ENCODE assay signal across 20 cellular contexts in the genomic region with DNA sequence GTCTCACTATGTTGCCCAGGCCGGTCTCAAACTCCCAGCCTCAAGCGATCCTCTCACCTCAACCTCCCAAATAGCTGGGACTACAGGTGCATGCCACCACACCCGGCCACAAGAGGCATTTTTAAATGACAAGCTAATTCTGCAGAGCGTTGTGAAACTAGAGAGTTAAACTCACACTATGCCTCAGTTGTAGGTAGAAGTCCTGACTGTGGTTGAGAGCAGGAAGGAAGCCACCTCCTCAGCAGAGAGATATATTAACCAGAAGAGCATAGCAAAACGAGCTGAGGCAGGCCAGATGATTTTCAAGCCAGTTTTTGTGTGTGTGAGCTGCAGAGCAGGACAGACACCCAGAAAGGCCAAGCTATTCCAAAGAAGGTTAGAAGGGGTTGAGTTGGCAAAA.
DNase-seq lines count a peak whose midpoint lies in the region; ATAC-seq and TF ChIP-seq lines count a peak whose summit lies in the region.
"Had no signal": no experiment of that assay in that cellular context is flagged by ENCODE, and none has a peak within 500 bp of the region (broad histone marks: within the 10 kb centered on the region; RNA-seq: fewer than 3 reads in every experiment).

No MANE protein-coding gene starts in this region.

- no peak for DNase-seq in activated CD8-positive, alpha-beta memory T cell treated with anti-CD3 and anti-CD28 coated beads, Interleukin-2, amount 10 ng/mL, durations not matched to agents 7 days and 5 days
- no peak for DNase-seq in activated CD8-positive, alpha-beta memory T cell treated with anti-CD3 and anti-CD28 coated beads, Interleukin-2, amount 50 U/mL, for 48 hours
- no peak for DNase-seq in natural killer cell treated with Interleukin-12 subunit alpha and Interleukin-12 subunit beta and Interleukin-15 and Interleukin-18, amount 100 ng/mL, for 72 hours (ENCODE audit: low spot score)
- no peak for DNase-seq in NCI-H2029 (lab: John Stamatoyannopoulos, UW)
- no peak for DNase-seq in BE2C
- DNase-seq in HCEC 1CT = no peak
- DNase-seq: 8988T; activated T-cell treated with anti-CD3 and anti-CD28 coated beads, Interleukin-2, amount 50 U/mL, for 24 hours; adrenal gland; EL; GOT3; head of caudate nucleus; kidney; NCI-H1048; right cardiac atrium; Right ventricle myocardium superior; upper lobe of left lung had no signal

- H3K36me3 ChIP-seq in BE2C = no peaks in the 10 kb centered on the region
- H3K36me3 ChIP-seq: adrenal gland, neutrophil, upper lobe of left lung had no signal

- peaks cover 17% of the 10 kb centered on the region for H3K4me1 Mint-ChIP-seq in activated CD8-positive, alpha-beta memory T cell treated with anti-CD3 and anti-CD28 coated beads, Interleukin-2, amount 10 ng/mL, durations not matched to agents 7 days and 5 days
- H3K4me1 Mint-ChIP-seq in natural killer cell treated with Interleukin-12 subunit alpha and Interleukin-12 subunit beta and Interleukin-15 and Interleukin-18, amount 100 ng/mL, for 72 hours (ENCODE audit: low read depth in 2 of 2) = peaks cover 13 to 18% of the 10 kb centered on the region in 2 donors

- H3K36me3 Mint-ChIP-seq in activated CD8-positive, alpha-beta memory T cell treated with anti-CD3 and anti-CD28 coated beads, Interleukin-2, amount 10 ng/mL, durations not matched to agents 7 days and 5 days = no peaks in the 10 kb centered on the region
- no peaks in the 10 kb centered on the region for H3K36me3 Mint-ChIP-seq in natural killer cell treated with Interleukin-12 subunit alpha and Interleukin-12 subunit beta and Interleukin-15 and Interleukin-18, amount 100 ng/mL, for 72 hours

- H3K27me3 ChIP-seq in BE2C = peaks cover 4% of the 10 kb centered on the region; the same call in 1 of the 2 replicates
- H3K27me3 ChIP-seq: adrenal gland, neutrophil, upper lobe of left lung had no signal

- ATAC-seq in activated CD8-positive, alpha-beta memory T cell treated with anti-CD3 and anti-CD28 coated beads, Interleukin-2, amount 10 ng/mL, durations not matched to agents 7 days and 5 days = peak; percentile 42
- peak; percentile 69 for ATAC-seq in GM21529 (IDR thresholded peaks at IDR 0.05; ENCODE audit: unreplicated experiment)
- peak; percentile 75 for ATAC-seq in HG03139 (IDR thresholded peaks at IDR 0.05; ENCODE audit: unreplicated experiment)
- no peak for ATAC-seq in natural killer cell treated with Interleukin-12 subunit alpha and Interleukin-12 subunit beta and Interleukin-15 and Interleukin-18, amount 100 ng/mL, for 72 hours
- ATAC-seq: right cardiac atrium had no signal

- CTCF ChIA-PET in activated CD8-positive, alpha-beta memory T cell treated with anti-CD3 and anti-CD28 coated beads, Interleukin-2, amount 10 ng/mL, durations not matched to agents 7 days and 5 days (lab: Charles Lee) = interaction anchor here (1.3 kb wide), 1 partner anchor 466 kb away, joined by 4 read pairs; no protein-coding TSS in a partner anchor

- no peak for TF ChIP-seq CTCF in BE2C (IDR thresholded peaks at IDR 0.05; ENCODE audit: low read depth, low read length)

- no peak overlapping the region for H3K4me3 ChIP-seq in BE2C (ENCODE audit: low read depth, low read length)
- H3K4me3 ChIP-seq: adrenal gland, upper lobe of left lung had no signal

- H3K27me3 Mint-ChIP-seq in activated CD8-positive, alpha-beta memory T cell treated with anti-CD3 and anti-CD28 coated beads, Interleukin-2, amount 10 ng/mL, durations not matched to agents 7 days and 5 days = no peaks in the 10 kb centered on the region
- peaks cover 0 to under 1% of the 10 kb centered on the region in 2 donors for H3K27me3 Mint-ChIP-seq in natural killer cell treated with Interleukin-12 subunit alpha and Interleukin-12 subunit beta and Interleukin-15 and Interleukin-18, amount 100 ng/mL, for 72 hours
- H3K27me3 Mint-ChIP-seq: activated T-cell treated with anti-CD3 and anti-CD28 coated beads, Interleukin-2, amount 50 U/mL, for 24 hours had no signal

- no peak overlapping the region for H3K4me3 Mint-ChIP-seq in activated CD8-positive, alpha-beta memory T cell treated with anti-CD3 and anti-CD28 coated beads, Interleukin-2, amount 10 ng/mL, durations not matched to agents 7 days and 5 days
- H3K4me3 Mint-ChIP-seq in natural killer cell treated with Interleukin-12 subunit alpha and Interleukin-12 subunit beta and Interleukin-15 and Interleukin-18, amount 100 ng/mL, for 72 hours = peak overlapping the region; percentile 14
- H3K4me3 Mint-ChIP-seq: activated T-cell treated with anti-CD3 and anti-CD28 coated beads, Interleukin-2, amount 50 U/mL, for 24 hours had no signal

- H3K9me3 Mint-ChIP-seq in activated CD8-positive, alpha-beta memory T cell treated with anti-CD3 and anti-CD28 coated beads, Interleukin-2, amount 10 ng/mL, durations not matched to agents 7 days and 5 days (ENCODE audit: low read depth) = peaks cover 2% of the 10 kb centered on the region
- H3K9me3 Mint-ChIP-seq in natural killer cell treated with Interleukin-12 subunit alpha and Interleukin-12 subunit beta and Interleukin-15 and Interleukin-18, amount 100 ng/mL, for 72 hours = no peaks in the 10 kb centered on the region
- H3K9me3 Mint-ChIP-seq: activated T-cell treated with anti-CD3 and anti-CD28 coated beads, Interleukin-2, amount 50 U/mL, for 24 hours had no signal

- no peaks in the 10 kb centered on the region for H3K4me1 ChIP-seq in BE2C
- H3K4me1 ChIP-seq: adrenal gland, upper lobe of left lung had no signal

- no peaks in the 10 kb centered on the region for H3K9me3 ChIP-seq in BE2C
- H3K9me3 ChIP-seq: adrenal gland, neutrophil, upper lobe of left lung had no signal

- H3K27ac Mint-ChIP-seq in activated CD8-positive, alpha-beta memory T cell treated with anti-CD3 and anti-CD28 coated beads, Interleukin-2, amount 10 ng/mL, durations not matched to agents 7 days and 5 days = peak overlapping the region; percentile 44
- peak overlapping the region in 1 of 2 donors; percentile 9 for H3K27ac Mint-ChIP-seq in natural killer cell treated with Interleukin-12 subunit alpha and Interleukin-12 subunit beta and Interleukin-15 and Interleukin-18, amount 100 ng/mL, for 72 hours
- H3K27ac Mint-ChIP-seq: activated T-cell treated with anti-CD3 and anti-CD28 coated beads, Interleukin-2, amount 50 U/mL, for 24 hours had no signal

Comparison
In these comparisons a context has a peak if more than half of its experiments do, and no peak if none do; other contexts are left out.
1. ATAC-seq: peak in activated CD8-positive, alpha-beta memory T cell treated with anti-CD3 and anti-CD28 coated beads, Interleukin-2, amount 10 ng/mL, durations not matched to agents 7 days and 5 days (single experiment), GM21529 (single experiment) and HG03139 (single experiment); none in natural killer cell treated with Interleukin-12 subunit alpha and Interleukin-12 subunit beta and Interleukin-15 and Interleukin-18, amount 100 ng/mL, for 72 hours (0 of 2).